22 cellular contexts compared by ENCODE assay signal in genomic region chr20:62147125-62147524, GRCh38.
"Had no signal": no experiment of that assay in that cellular context is flagged by ENCODE, and none has a peak within 500 bp of the region (broad histone marks: within the 10 kb centered on the region; RNA-seq: fewer than 3 reads in every experiment).

No MANE protein-coding gene starts in this region.

- H3K27ac Mint-ChIP-seq: activated naive CD4-positive, alpha-beta T cell treated with anti-CD3 and anti-CD28 coated beads, Interleukin-2, amount 50 U/mL, for 24 hours; activated T-helper 1 cell treated with anti-CD3 and anti-CD28 coated beads, Interleukin-12 subunit alpha, Interleukin-12 subunit beta, Interleukin-2, Interleukin-4 antibody, amounts not matched to agents 30 ng/mL and 10 ng/mL and 1 ng/mL, durations not matched to agents 14 hours and 24 hours and 36 hours; memory B cell had no signal

- H3K27ac ChIP-seq: epithelial cell of prostate, heart right ventricle, thoracic aorta, VCaP had no signal

- H3K27me3 ChIP-seq: heart right ventricle had no signal

- H3K4me3 ChIP-seq: heart right ventricle, mucosa of descending colon, thoracic aorta had no signal

- ATAC-seq: activated CD8-positive, alpha-beta T cell treated with anti-CD3 and anti-CD28 coated beads, Interleukin-2, amount 10 ng/mL, durations not matched to agents 7 days and 5 days; heart right ventricle; left cardiac atrium; mucosa of descending colon had no signal

- H3K36me3 Mint-ChIP-seq: activated naive CD4-positive, alpha-beta T cell treated with anti-CD3 and anti-CD28 coated beads, Interleukin-2, amount 50 U/mL, for 24 hours had no signal

- H3K9me3 ChIP-seq: heart right ventricle, mucosa of descending colon, thoracic aorta had no signal

- DNase-seq: activated CD4-positive, alpha-beta T cell treated with anti-CD3 and anti-CD28 coated beads for 1 hour; activated CD4-positive, alpha-beta T cell treated with anti-CD3 and anti-CD28 coated beads, Interleukin-2, amount 50 U/mL, for 1 hour; activated CD8-positive, alpha-beta T cell treated with anti-CD3 and anti-CD28 coated beads, Interleukin-2, amount 10 ng/mL, durations not matched to agents 7 days and 5 days; activated gamma-delta T cell treated with Interleukin-2 at 50 U/mL for 16 hours; aorta; caudate nucleus; heart right ventricle; islet precursor cell; left cardiac atrium; mucosa of descending colon; posterior cingulate gyrus; retina; stimulated activated CD4-positive, alpha-beta T cell treated with anti-CD3 and anti-CD28 coated beads, Interleukin-2, amount 100 ng/mL, for 48 hours; stimulated activated CD8-positive, alpha-beta memory T cell treated with anti-CD3 and anti-CD28 coated beads, Interleukin-4, amount 100 ng/mL, for 48 hours; stimulated activated naive CD4-positive, alpha-beta T cell treated with Interleukin-2 at 50 U/mL for 16 hours; SW 1271 had no signal

- H3K4me3 Mint-ChIP-seq: activated CD8-positive, alpha-beta T cell treated with anti-CD3 and anti-CD28 coated beads, Interleukin-2, amount 10 ng/mL, durations not matched to agents 7 days and 5 days; activated naive CD4-positive, alpha-beta T cell treated with anti-CD3 and anti-CD28 coated beads, Interleukin-2, amount 50 U/mL, for 24 hours; activated T-helper 1 cell treated with anti-CD3 and anti-CD28 coated beads, Interleukin-12 subunit alpha, Interleukin-12 subunit beta, Interleukin-2, Interleukin-4 antibody, amounts not matched to agents 30 ng/mL and 10 ng/mL and 1 ng/mL, durations not matched to agents 14 hours and 24 hours and 36 hours; memory B cell had no signal

- H3K9me3 Mint-ChIP-seq: activated naive CD4-positive, alpha-beta T cell treated with anti-CD3 and anti-CD28 coated beads, Interleukin-2, amount 50 U/mL, for 24 hours; memory B cell had no signal

- H3K36me3 ChIP-seq: heart right ventricle had no signal

- H3K27me3 Mint-ChIP-seq: activated naive CD4-positive, alpha-beta T cell treated with anti-CD3 and anti-CD28 coated beads, Interleukin-2, amount 50 U/mL, for 24 hours; memory B cell had no signal
